In genomic region chr14:69263771-69264170, GRCh38 we compare ENCODE assay signal across 17 cellular contexts. TPM values are rescaled to one million over a fixed set of nuclear protein-coding genes. Genes with fewer than 3 reads are reported as not detected.
A peak's percentile ranks its signal among the peaks of the same experiment; 100 is the strongest.
DNase-seq lines count a peak whose midpoint lies in the region; ATAC-seq and TF ChIP-seq lines count a peak whose summit lies in the region.
"Had no signal": no experiment of that assay in that cellular context is flagged by ENCODE, and none has a peak within 500 bp of the region (broad histone marks: within the 10 kb centered on the region; RNA-seq: fewer than 3 reads in every experiment).

No MANE protein-coding gene starts in this region.

- H3K27ac ChIP-seq in heart right ventricle (peak overlapping the region in 9 of 10 donors; percentile 16 to 86 (median 72)), trophoblast cell (ENCODE audit: low read depth, low read length) (no peak overlapping the region)

- WGBS in heart right ventricle, 2 donors: 43 to 48% methylated on average over 8 of the region's 8 CpGs
- WGBS in trophoblast cell (ENCODE audit: extremely low coverage, insufficient coverage, insufficient read length): no CpG with 5 or more reads among the region's 8 CpGs

- no peaks in the 10 kb centered on the region for H3K79me1 ChIP-seq in trophoblast cell (ENCODE audit: low read length)

- H2AFZ ChIP-seq in trophoblast cell (ENCODE audit: insufficient read depth, low read length, poor library complexity): no peak overlapping the region

- no peak overlapping the region for H3K9ac ChIP-seq in adipocyte (ENCODE audit: low read length)
- no peak overlapping the region for H3K9ac ChIP-seq in trophoblast cell (ENCODE audit: low read length)

- H2BK120ac ChIP-seq in trophoblast cell (ENCODE audit: insufficient read depth, low read length, poor library complexity): no peak overlapping the region

- intact Hi-C loops in heart right ventricle (cut with DNase I): loop anchor here in 1 of 10 donors (10.0 kb wide), 1 partner anchor 51 kb away; no protein-coding TSS in a partner anchor
- intact Hi-C loops in sciatic nerve (cut with DNase I): no loop called here

- H3K18ac ChIP-seq in trophoblast cell (ENCODE audit: low read length): no peak overlapping the region

- H3K36me3 ChIP-seq in adipocyte (ENCODE audit: control insufficient read depth, insufficient read depth, low read length, severe bottlenecking) (no peaks in the 10 kb centered on the region), heart right ventricle (no peaks in the 10 kb centered on the region), trophoblast cell (ENCODE audit: control insufficient read depth in 1 of 2, insufficient read depth in 2 of 2, low read length in 2 of 2) (no peaks in the 10 kb centered on the region)
- H3K36me3 ChIP-seq: breast epithelium, Peyer's patch had no signal

- H3K4me2 ChIP-seq in trophoblast cell (ENCODE audit: low read length): no peak overlapping the region

- no peak overlapping the region for H2AK5ac ChIP-seq in trophoblast cell (ENCODE audit: low read length)

- no peak for TF ChIP-seq CTCF in heart right ventricle (IDR thresholded peaks at IDR 0.05)

- H2BK12ac ChIP-seq in trophoblast cell (ENCODE audit: low read length): no peak overlapping the region

- no peaks in the 10 kb centered on the region for H3K79me2 ChIP-seq in trophoblast cell (ENCODE audit: control insufficient read depth, insufficient read depth, low read length, poor library complexity)

- no peak overlapping the region for H4K91ac ChIP-seq in trophoblast cell (ENCODE audit: low read depth, low read length)

- H4K8ac ChIP-seq in trophoblast cell (ENCODE audit: low read depth, low read length): no peak overlapping the region

- H2BK5ac ChIP-seq in trophoblast cell (ENCODE audit: low read depth, low read length, poor library complexity): no peak overlapping the region

- no peak overlapping the region for H3K4me3 Mint-ChIP-seq in natural killer cell treated with Interleukin-12 subunit alpha and Interleukin-12 subunit beta and Interleukin-15 and Interleukin-18, amount 100 ng/mL, for 72 hours
- H3K4me3 Mint-ChIP-seq: activated naive CD4-positive, alpha-beta T cell treated with anti-CD3 and anti-CD28 coated beads, Interleukin-2, amount 50 U/mL, for 24 hours; naive thymus-derived CD4-positive, alpha-beta T cell had no signal

- no peak overlapping the region for H3K14ac ChIP-seq in trophoblast cell (ENCODE audit: low read length)

- no peaks in the 10 kb centered on the region for H3K4me1 Mint-ChIP-seq in natural killer cell treated with Interleukin-12 subunit alpha and Interleukin-12 subunit beta and Interleukin-15 and Interleukin-18, amount 100 ng/mL, for 72 hours (ENCODE audit: low read depth in 2 of 2)

- H4K12ac ChIP-seq in trophoblast cell (ENCODE audit: low read depth, low read length): no peak overlapping the region

- peaks cover 30% of the 10 kb centered on the region for H3K4me1 ChIP-seq in adipocyte (ENCODE audit: control insufficient read depth, insufficient read depth, low read length)
- peaks cover 13 to 90% (median 73%) of the 10 kb centered on the region in 9 donors for H3K4me1 ChIP-seq in heart right ventricle
- H3K4me1 ChIP-seq in trophoblast cell (ENCODE audit: control insufficient read depth in 1 of 2, insufficient read depth in 2 of 2, low read length in 2 of 2): peaks cover 10 to 13% of the 10 kb centered on the region in 2 experiments
- H3K4me1 ChIP-seq: breast epithelium had no signal

- H3K9me3 Mint-ChIP-seq in natural killer cell treated with Interleukin-12 subunit alpha and Interleukin-12 subunit beta and Interleukin-15 and Interleukin-18, amount 100 ng/mL, for 72 hours: no peaks in the 10 kb centered on the region
- H3K9me3 Mint-ChIP-seq: activated naive CD4-positive, alpha-beta T cell treated with anti-CD3 and anti-CD28 coated beads, Interleukin-2, amount 50 U/mL, for 24 hours had no signal

- H3K36me3 Mint-ChIP-seq in natural killer cell treated with Interleukin-12 subunit alpha and Interleukin-12 subunit beta and Interleukin-15 and Interleukin-18, amount 100 ng/mL, for 72 hours: no peaks in the 10 kb centered on the region

- DNase-seq in Ammon's horn (ENCODE audit: low spot score): peak; percentile 41
- DNase-seq in adipocyte (ENCODE audit: low read depth): no peak
- DNase-seq in heart right ventricle: peak in 1 of 2 donors; percentile 46
- no peak for DNase-seq in sciatic nerve (ENCODE audit: low spot score)
- DNase-seq in natural killer cell treated with Interleukin-12 subunit alpha and Interleukin-12 subunit beta and Interleukin-15 and Interleukin-18, amount 100 ng/mL, for 72 hours (ENCODE audit: low spot score): no peak
- DNase-seq in trophoblast cell: no peak
- DNase-seq in GOT3 (lab: John Stamatoyannopoulos, UW): no peak
- DNase-seq: activated CD4-positive, alpha-beta T cell treated with anti-CD3 and anti-CD28 coated beads, Interleukin-2, amount 50 U/mL, for 4 hours; activated T-cell treated with anti-CD3 and anti-CD28 coated beads, Interleukin-2, amount 50 U/mL, for 1 hour; AML-193; effector CD4-positive, alpha-beta T cell; MM.1S; naive thymus-derived CD4-positive, alpha-beta T cell had no signal

- peaks cover 7% of the 10 kb centered on the region for H3K27me3 ChIP-seq in adipocyte (replicated peaks; ENCODE audit: control insufficient read depth, insufficient read depth, low read length)
- peaks cover 0 to 56% (median 11%) of the 10 kb centered on the region in 7 donors for H3K27me3 ChIP-seq in heart right ventricle
- peaks cover 34% of the 10 kb centered on the region for H3K27me3 ChIP-seq in trophoblast cell (ENCODE audit: insufficient read depth, low read length)

- H3K4me3 ChIP-seq in adipocyte (ENCODE audit: low read length) (peak overlapping the region; percentile 56), heart right ventricle (peak overlapping the region in 1 of 10 donors; percentile 14), trophoblast cell (ENCODE audit: low read depth, low read length) (no peak overlapping the region)
- H3K4me3 ChIP-seq: breast epithelium, Peyer's patch had no signal

- ATAC-seq in heart right ventricle: peak in 1 of 8 donors; percentile 23
- ATAC-seq in sciatic nerve: peak; percentile 15
- ATAC-seq in natural killer cell treated with Interleukin-12 subunit alpha and Interleukin-12 subunit beta and Interleukin-15 and Interleukin-18, amount 100 ng/mL, for 72 hours: no peak
- no peak for ATAC-seq in GM18520 (IDR thresholded peaks at IDR 0.05; ENCODE audit: unreplicated experiment)
- ATAC-seq: naive thymus-derived CD4-positive, alpha-beta T cell had no signal

- no peak overlapping the region for H3K23ac ChIP-seq in trophoblast cell (ENCODE audit: low read length)

- peaks cover 28 to 29% of the 10 kb centered on the region in 2 donors for H3K27me3 Mint-ChIP-seq in natural killer cell treated with Interleukin-12 subunit alpha and Interleukin-12 subunit beta and Interleukin-15 and Interleukin-18, amount 100 ng/mL, for 72 hours

- H3K9me3 ChIP-seq in adipocyte (ENCODE audit: control insufficient read depth, low read length) (no peaks in the 10 kb centered on the region), heart right ventricle (no peaks in the 10 kb centered on the region), trophoblast cell (ENCODE audit: insufficient read depth, low read depth, low read length) (peaks cover 2% of the 10 kb centered on the region)
- H3K9me3 ChIP-seq: breast epithelium, Peyer's patch had no signal

- H3K27ac Mint-ChIP-seq in natural killer cell treated with Interleukin-12 subunit alpha and Interleukin-12 subunit beta and Interleukin-15 and Interleukin-18, amount 100 ng/mL, for 72 hours: no peak overlapping the region
- H3K27ac Mint-ChIP-seq: activated naive CD4-positive, alpha-beta T cell treated with anti-CD3 and anti-CD28 coated beads, Interleukin-2, amount 50 U/mL, for 24 hours; naive thymus-derived CD4-positive, alpha-beta T cell had no signal

- no peak overlapping the region for H3K4ac ChIP-seq in trophoblast cell (ENCODE audit: low read depth, low read length)

RNA-seq across cellular contexts. Expression of gene GALNT16, which starts 3.8 kb away (rescaled TPM):
- total RNA-seq in heart right ventricle (100 to 1,000 TPM in 2 of 10 donors, 10 to 100 TPM in 8; 51.2 to 106 (median 71.7) TPM), sciatic nerve (8.1 TPM)
- polyA plus RNA-seq in heart right ventricle: 10 to 100 TPM in 1 of 2 donors, 1 to 10 TPM in 1; 9.6 to 56.5 TPM
- under 1 TPM in 1 of 2 donors, not detected in 1; 0.05 TPM for total RNA-seq in natural killer cell treated with Interleukin-12 subunit alpha and Interleukin-12 subunit beta and Interleukin-15 and Interleukin-18, amount 100 ng/mL, for 72 hours
- 0.46 and 0.52 TPM in 2 replicates for polyA plus RNA-seq in trophoblast cell (2013)
- polyA plus RNA-seq: naive thymus-derived CD4-positive, alpha-beta T cell had no signal
